Comparison of ENCODE assay signal across 16 cellular contexts in the genomic region with DNA sequence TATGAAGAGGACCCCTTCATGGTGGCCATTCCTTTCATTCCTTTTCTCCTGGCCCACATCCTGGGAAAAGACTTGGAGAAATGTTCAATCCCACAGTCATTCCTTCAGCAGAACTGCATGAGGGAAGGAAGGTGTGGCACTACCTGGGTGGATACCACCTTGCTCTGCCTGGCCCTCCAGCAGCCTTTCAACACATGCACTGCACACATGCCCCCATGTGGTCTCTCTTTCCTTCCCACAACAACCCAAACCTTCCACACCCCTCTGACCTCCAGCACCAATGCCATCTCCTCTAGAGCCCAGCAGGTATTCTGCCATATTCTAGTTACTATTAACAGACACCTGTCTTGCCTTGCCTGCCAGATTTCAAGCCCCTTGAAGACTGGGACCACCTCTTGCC. TPM values are rescaled to one million over a fixed set of nuclear protein-coding genes. Genes with fewer than 3 reads are reported as not detected.
DNase-seq lines count a peak whose midpoint lies in the region; ATAC-seq, FAIRE-seq and TF ChIP-seq lines count a peak whose summit lies in the region.
"Had no signal": no experiment of that assay in that cellular context is flagged by ENCODE, and none has a peak within 500 bp of the region (broad histone marks: within the 10 kb centered on the region; RNA-seq: fewer than 3 reads in every experiment).

No MANE protein-coding gene starts in this region.

- no peak for TF ChIP-seq CTCF in bronchial epithelial cell (IDR thresholded peaks at IDR 0.05; ENCODE audit: insufficient read depth, low read length, severe bottlenecking)

- H3K36me3 Mint-ChIP-seq in activated naive CD4-positive, alpha-beta T cell treated with anti-CD3 and anti-CD28 coated beads, Interleukin-2, amount 50 U/mL, for 24 hours: peaks cover 16% of the 10 kb centered on the region
- peaks cover 27% of the 10 kb centered on the region for H3K36me3 Mint-ChIP-seq in activated naive CD4-positive, alpha-beta T cell treated with anti-CD3 and anti-CD28 coated beads for 36 hours (ENCODE audit: low read depth)
- peaks cover 59% of the 10 kb centered on the region for H3K36me3 Mint-ChIP-seq in stimulated activated effector memory CD8-positive, alpha-beta T cell treated with anti-CD3 and anti-CD28 coated beads, Interleukin-12 subunit alpha, Interleukin-12 subunit beta, amount 100 ng/mL, for 72 hours
- H3K36me3 Mint-ChIP-seq in T-helper 2 cell treated with Interferon-gamma antibody and Interleukin-4, amounts not matched to agents 5 μg/mL and 100 μg/mL, for 36 hours (ENCODE audit: low read depth): peaks cover 48% of the 10 kb centered on the region

- H3K9me3 Mint-ChIP-seq in activated naive CD4-positive, alpha-beta T cell treated with anti-CD3 and anti-CD28 coated beads, Interleukin-2, amount 50 U/mL, for 24 hours: no peaks in the 10 kb centered on the region
- H3K9me3 Mint-ChIP-seq in activated naive CD4-positive, alpha-beta T cell treated with anti-CD3 and anti-CD28 coated beads for 36 hours: no peaks in the 10 kb centered on the region
- no peaks in the 10 kb centered on the region for H3K9me3 Mint-ChIP-seq in stimulated activated effector memory CD8-positive, alpha-beta T cell treated with anti-CD3 and anti-CD28 coated beads, Interleukin-12 subunit alpha, Interleukin-12 subunit beta, amount 100 ng/mL, for 72 hours
- H3K9me3 Mint-ChIP-seq in T-helper 2 cell treated with Interferon-gamma antibody and Interleukin-4, amounts not matched to agents 5 μg/mL and 100 μg/mL, for 36 hours: no peaks in the 10 kb centered on the region

- H3K4me3 ChIP-seq in right cardiac atrium (ENCODE audit: low read length) (no peak overlapping the region), bronchial epithelial cell (ENCODE audit: low read depth, low read length) (no peak overlapping the region)
- H3K4me3 ChIP-seq: A549 had no signal

- no peak overlapping the region for H3K27ac ChIP-seq in right cardiac atrium (ENCODE audit: low read length)
- H3K27ac ChIP-seq: A549 had no signal

- H3K9me3 ChIP-seq in right cardiac atrium (ENCODE audit: control insufficient read depth, low read length): no peaks in the 10 kb centered on the region
- H3K9me3 ChIP-seq: A549 had no signal

- intact Hi-C loops in activated naive CD4-positive, alpha-beta T cell treated with anti-CD3 and anti-CD28 coated beads for 36 hours (cut with micrococcal nuclease): no loop called here
- intact Hi-C loops in right cardiac atrium (cut with DNase I) (no loop called here), cardiac septum (cut with DNase I) (no loop called here)

- CTCF ChIA-PET in activated naive CD4-positive, alpha-beta T cell treated with anti-CD3 and anti-CD28 coated beads for 36 hours (lab: Charles Lee): no interaction called here

- no peak for DNase-seq in activated naive CD4-positive, alpha-beta T cell treated with anti-CD3 and anti-CD28 coated beads for 36 hours
- DNase-seq in right cardiac atrium: no peak
- no peak for DNase-seq in cardiac septum (ENCODE audit: low spot score)
- DNase-seq in bronchial epithelial cell (ENCODE audit: low read depth): no peak
- DNase-seq in stimulated activated effector memory CD8-positive, alpha-beta T cell treated with anti-CD3 and anti-CD28 coated beads, Interleukin-12 subunit alpha, Interleukin-12 subunit beta, amount 100 ng/mL, for 72 hours (ENCODE audit: low spot score in 2 of 2): no peak
- no peak for DNase-seq in inferior parietal cortex (ENCODE audit: extremely low spot score)
- no peak for DNase-seq in T-helper 2 cell treated with Interferon-gamma antibody and Interleukin-4, amounts not matched to agents 5 μg/mL and 100 μg/mL, for 36 hours (ENCODE audit: low spot score)
- DNase-seq: DMS79 treated with DMSO at 0.1 percent for 48 hours, GOT3, NCI-H1105, NCI-H2081 treated with DMSO at 0.1 percent for 48 hours, SHP77 had no signal

- peaks cover 4% of the 10 kb centered on the region for H3K4me1 Mint-ChIP-seq in activated naive CD4-positive, alpha-beta T cell treated with anti-CD3 and anti-CD28 coated beads, Interleukin-2, amount 50 U/mL, for 24 hours
- H3K4me1 Mint-ChIP-seq in activated naive CD4-positive, alpha-beta T cell treated with anti-CD3 and anti-CD28 coated beads for 36 hours (ENCODE audit: low read depth): no peaks in the 10 kb centered on the region
- no peaks in the 10 kb centered on the region for H3K4me1 Mint-ChIP-seq in stimulated activated effector memory CD8-positive, alpha-beta T cell treated with anti-CD3 and anti-CD28 coated beads, Interleukin-12 subunit alpha, Interleukin-12 subunit beta, amount 100 ng/mL, for 72 hours
- H3K4me1 Mint-ChIP-seq in T-helper 2 cell treated with Interferon-gamma antibody and Interleukin-4, amounts not matched to agents 5 μg/mL and 100 μg/mL, for 36 hours (ENCODE audit: low read depth): no peaks in the 10 kb centered on the region

- H3K27me3 Mint-ChIP-seq in activated naive CD4-positive, alpha-beta T cell treated with anti-CD3 and anti-CD28 coated beads, Interleukin-2, amount 50 U/mL, for 24 hours: no peaks in the 10 kb centered on the region
- no peaks in the 10 kb centered on the region for H3K27me3 Mint-ChIP-seq in activated naive CD4-positive, alpha-beta T cell treated with anti-CD3 and anti-CD28 coated beads for 36 hours (ENCODE audit: low read depth)
- H3K27me3 Mint-ChIP-seq in T-helper 2 cell treated with Interferon-gamma antibody and Interleukin-4, amounts not matched to agents 5 μg/mL and 100 μg/mL, for 36 hours (ENCODE audit: low read depth): no peaks in the 10 kb centered on the region

- H3K27ac Mint-ChIP-seq in activated naive CD4-positive, alpha-beta T cell treated with anti-CD3 and anti-CD28 coated beads, Interleukin-2, amount 50 U/mL, for 24 hours: peak overlapping the region; percentile 19
- no peak overlapping the region for H3K27ac Mint-ChIP-seq in activated naive CD4-positive, alpha-beta T cell treated with anti-CD3 and anti-CD28 coated beads for 36 hours
- H3K27ac Mint-ChIP-seq in stimulated activated effector memory CD8-positive, alpha-beta T cell treated with anti-CD3 and anti-CD28 coated beads, Interleukin-12 subunit alpha, Interleukin-12 subunit beta, amount 100 ng/mL, for 72 hours: peak overlapping the region; percentile 85
- H3K27ac Mint-ChIP-seq in T-helper 2 cell treated with Interferon-gamma antibody and Interleukin-4, amounts not matched to agents 5 μg/mL and 100 μg/mL, for 36 hours: no peak overlapping the region

- H3K27me3 ChIP-seq in right cardiac atrium (ENCODE audit: control insufficient read depth, insufficient read depth): no peaks in the 10 kb centered on the region
- no peaks in the 10 kb centered on the region for H3K27me3 ChIP-seq in bronchial epithelial cell (ENCODE audit: control insufficient read depth, insufficient read depth, low read length)

- peaks cover 15% of the 10 kb centered on the region for H3K36me3 ChIP-seq in bronchial epithelial cell (ENCODE audit: control insufficient read depth, insufficient read depth, low read length)

- H3K4me1 ChIP-seq in right cardiac atrium (ENCODE audit: control insufficient read depth, insufficient read depth, low read length): peaks cover 2% of the 10 kb centered on the region
- H3K4me1 ChIP-seq: A549 had no signal

- FAIRE-seq in bronchial epithelial cell (lab: Jason Lieb, UNC): peak; percentile 36
- FAIRE-seq: A549, RCC 7860 had no signal

- ATAC-seq in right cardiac atrium: peak; percentile 18 to 25
- ATAC-seq in stimulated activated effector memory CD8-positive, alpha-beta T cell treated with anti-CD3 and anti-CD28 coated beads, Interleukin-12 subunit alpha, Interleukin-12 subunit beta, amount 100 ng/mL, for 72 hours: no peak
- ATAC-seq: A549 had no signal

- H3K4me3 Mint-ChIP-seq in activated naive CD4-positive, alpha-beta T cell treated with anti-CD3 and anti-CD28 coated beads, Interleukin-2, amount 50 U/mL, for 24 hours: no peak overlapping the region
- no peak overlapping the region for H3K4me3 Mint-ChIP-seq in activated naive CD4-positive, alpha-beta T cell treated with anti-CD3 and anti-CD28 coated beads for 36 hours
- no peak overlapping the region for H3K4me3 Mint-ChIP-seq in stimulated activated effector memory CD8-positive, alpha-beta T cell treated with anti-CD3 and anti-CD28 coated beads, Interleukin-12 subunit alpha, Interleukin-12 subunit beta, amount 100 ng/mL, for 72 hours
- H3K4me3 Mint-ChIP-seq in T-helper 2 cell treated with Interferon-gamma antibody and Interleukin-4, amounts not matched to agents 5 μg/mL and 100 μg/mL, for 36 hours: no peak overlapping the region

RNA-seq across cellular contexts. Expression of a gene that starts 40.5 kb away (rescaled TPM):
- under 1 TPM; 0.86 to 0.98 TPM for total RNA-seq in activated naive CD4-positive, alpha-beta T cell treated with anti-CD3 and anti-CD28 coated beads for 36 hours
- 1 to 10 TPM; 5.5 to 7.7 (median 6.3) TPM for total RNA-seq in right cardiac atrium
- 3.7 TPM for polyA plus RNA-seq in right cardiac atrium
- total RNA-seq in cardiac septum: 3.9 TPM
- 6.8 and 10.8 TPM in 2 replicates for total RNA-seq in bronchial epithelial cell
- total RNA-seq: NCI-H460 had no signal

Comparison
In these comparisons a context has a peak if more than half of its experiments do, and no peak if none do; other contexts are left out.
1. H3K27ac Mint-ChIP-seq: peak in activated naive CD4-positive, alpha-beta T cell treated with anti-CD3 and anti-CD28 coated beads, Interleukin-2, amount 50 U/mL, for 24 hours (single experiment) and stimulated activated effector memory CD8-positive, alpha-beta T cell treated with anti-CD3 and anti-CD28 coated beads, Interleukin-12 subunit alpha, Interleukin-12 subunit beta, amount 100 ng/mL, for 72 hours (single experiment); none in activated naive CD4-positive, alpha-beta T cell treated with anti-CD3 and anti-CD28 coated beads for 36 hours (single experiment) and T-helper 2 cell treated with Interferon-gamma antibody and Interleukin-4, amounts not matched to agents 5 μg/mL and 100 μg/mL, for 36 hours (single experiment).